ENCODE assay signal across 21 cellular contexts in genomic region chr7:128959296-128959695, GRCh38. TPM values are rescaled to one million over a fixed set of nuclear protein-coding genes. Genes with fewer than 3 reads are reported as not detected.
"Had no signal": no experiment of that assay in that cellular context is flagged by ENCODE, and none has a peak within 500 bp of the region (broad histone marks: within the 10 kb centered on the region; RNA-seq: fewer than 3 reads in every experiment).

No MANE protein-coding gene starts in this region.

- ATAC-seq: heart right ventricle, left cardiac atrium, right cardiac atrium, T-helper 17 cell had no signal

- H3K4me3 ChIP-seq: heart right ventricle, testis, vagina had no signal

- H3K4me3 Mint-ChIP-seq: activated CD4-positive, alpha-beta T cell treated with anti-CD3 and anti-CD28 coated beads, Interleukin-2, amount 10 ng/mL, durations not matched to agents 24 days and 14 days; brain; T-helper 17 cell; type B pancreatic cell had no signal

- H3K27me3 ChIP-seq: heart right ventricle, testis, vagina had no signal

- H3K27ac Mint-ChIP-seq: brain, T-helper 17 cell had no signal

- H3K27ac ChIP-seq: heart right ventricle, parathyroid adenoma, testis, vagina had no signal

- H3K79me2 ChIP-seq: parathyroid adenoma had no signal

- H3K27me3 Mint-ChIP-seq: activated CD4-positive, alpha-beta T cell treated with anti-CD3 and anti-CD28 coated beads, Interleukin-2, amount 10 ng/mL, durations not matched to agents 24 days and 14 days; brain; naive B cell; T-helper 17 cell; type B pancreatic cell had no signal

- H3K9me3 Mint-ChIP-seq: brain, naive B cell, type B pancreatic cell had no signal

- DNase-seq: activated CD4-positive, alpha-beta T cell treated with anti-CD3 and anti-CD28 coated beads, Interleukin-2, amount 10 ng/mL, durations not matched to agents 24 days and 14 days; activated CD4-positive, CD25-positive, alpha-beta regulatory T cell; aorta; foreskin fibroblast; heart right ventricle; islet precursor cell; left cardiac atrium; mesendoderm; naive B cell; nucleus accumbens; right cardiac atrium; stimulated activated CD4-positive, alpha-beta T cell treated with anti-CD3 and anti-CD28 coated beads, Interleukin-12 subunit alpha, Interleukin-12 subunit beta, amount 100 ng/mL, for 4 hours; stimulated activated CD4-positive, alpha-beta T cell treated with anti-CD3 and anti-CD28 coated beads, Interleukin-1b, Interleukin-23, amount 100 ng/mL, for 48 hours; stimulated activated naive CD4-positive, alpha-beta T cell; T-helper 17 cell; testis had no signal

- H3K4me1 Mint-ChIP-seq: brain had no signal

- H3K9ac ChIP-seq: parathyroid adenoma had no signal

- H2AFZ ChIP-seq: parathyroid adenoma had no signal

- H3K4me1 ChIP-seq: parathyroid adenoma, testis, vagina had no signal

- H3K9me3 ChIP-seq: heart right ventricle, testis, vagina had no signal

RNA-seq across cellular contexts. Expression of gene KCP, which starts 48.8 kb away (rescaled TPM):
- total RNA-seq: pulmonary artery endothelial cell had no signal
